ENCODE assay signal across 1 cellular context in the genomic region with DNA sequence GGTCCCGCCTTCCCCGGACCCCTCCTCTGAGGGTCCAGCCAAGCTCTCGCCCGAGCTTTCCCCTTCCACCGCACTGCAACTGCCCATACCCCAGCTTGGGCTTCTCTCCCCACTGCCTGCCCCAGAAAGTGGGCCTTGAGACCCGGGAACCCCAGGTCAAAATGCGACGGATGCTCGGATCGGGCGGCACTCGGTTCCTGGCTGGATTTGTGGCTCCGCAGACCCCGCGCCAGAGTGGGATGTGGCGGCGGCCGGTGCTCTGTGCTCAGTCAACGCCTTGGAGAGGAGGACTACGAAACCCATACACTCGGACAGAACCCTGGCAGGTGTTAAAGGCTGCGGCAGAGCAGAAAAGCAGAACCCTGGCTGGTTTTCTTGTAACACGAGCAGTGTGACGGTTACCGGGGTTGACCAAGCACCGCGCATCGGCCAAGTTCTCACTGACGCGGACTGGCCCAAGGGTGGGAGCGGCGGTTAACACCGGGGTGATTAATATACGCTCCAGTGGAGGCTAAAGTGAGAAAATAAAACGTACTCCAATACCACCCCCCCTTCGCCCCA.
TF ChIP-seq lines count a peak whose summit lies in the region.

No MANE protein-coding gene starts in this region.

TF ChIP-seq in GM12878, 131 proteins besides CTCF, POLR2A, EP300 and RAD21 (continued from another document and continues in another):
- TF ChIP-seq, protein P1, sequence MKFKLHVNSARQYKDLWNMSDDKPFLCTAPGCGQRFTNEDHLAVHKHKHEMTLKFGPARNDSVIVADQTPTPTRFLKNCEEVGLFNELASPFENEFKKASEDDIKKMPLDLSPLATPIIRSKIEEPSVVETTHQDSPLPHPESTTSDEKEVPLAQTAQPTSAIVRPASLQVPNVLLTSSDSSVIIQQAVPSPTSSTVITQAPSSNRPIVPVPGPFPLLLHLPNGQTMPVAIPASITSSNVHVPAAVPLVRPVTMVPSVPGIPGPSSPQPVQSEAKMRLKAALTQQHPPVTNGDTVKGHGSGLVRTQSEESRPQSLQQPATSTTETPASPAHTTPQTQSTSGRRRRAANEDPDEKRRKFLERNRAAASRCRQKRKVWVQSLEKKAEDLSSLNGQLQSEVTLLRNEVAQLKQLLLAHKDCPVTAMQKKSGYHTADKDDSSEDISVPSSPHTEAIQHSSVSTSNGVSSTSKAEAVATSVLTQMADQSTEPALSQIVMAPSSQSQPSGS (IDR thresholded peaks at IDR 0.05; ENCODE audit: low read length), result no peak
- TF ChIP-seq, protein P2, sequence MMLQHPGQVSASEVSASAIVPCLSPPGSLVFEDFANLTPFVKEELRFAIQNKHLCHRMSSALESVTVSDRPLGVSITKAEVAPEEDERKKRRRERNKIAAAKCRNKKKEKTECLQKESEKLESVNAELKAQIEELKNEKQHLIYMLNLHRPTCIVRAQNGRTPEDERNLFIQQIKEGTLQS (IDR thresholded peaks at IDR 0.05; ENCODE audit: borderline replicate concordance, extremely low read depth, low read depth, low read length), result no peak
- peak; percentile 49; the same call in 1 of the 2 replicates for TF ChIP-seq RB1 (IDR thresholded peaks at IDR 0.05; ENCODE audit: borderline replicate concordance)
- peak; percentile 73; the same call in 1 of the 2 replicates for TF ChIP-seq CHD2 (IDR thresholded peaks at IDR 0.05; ENCODE audit: borderline replicate concordance, low read depth, low read length)
- TF ChIP-seq, protein P3, sequence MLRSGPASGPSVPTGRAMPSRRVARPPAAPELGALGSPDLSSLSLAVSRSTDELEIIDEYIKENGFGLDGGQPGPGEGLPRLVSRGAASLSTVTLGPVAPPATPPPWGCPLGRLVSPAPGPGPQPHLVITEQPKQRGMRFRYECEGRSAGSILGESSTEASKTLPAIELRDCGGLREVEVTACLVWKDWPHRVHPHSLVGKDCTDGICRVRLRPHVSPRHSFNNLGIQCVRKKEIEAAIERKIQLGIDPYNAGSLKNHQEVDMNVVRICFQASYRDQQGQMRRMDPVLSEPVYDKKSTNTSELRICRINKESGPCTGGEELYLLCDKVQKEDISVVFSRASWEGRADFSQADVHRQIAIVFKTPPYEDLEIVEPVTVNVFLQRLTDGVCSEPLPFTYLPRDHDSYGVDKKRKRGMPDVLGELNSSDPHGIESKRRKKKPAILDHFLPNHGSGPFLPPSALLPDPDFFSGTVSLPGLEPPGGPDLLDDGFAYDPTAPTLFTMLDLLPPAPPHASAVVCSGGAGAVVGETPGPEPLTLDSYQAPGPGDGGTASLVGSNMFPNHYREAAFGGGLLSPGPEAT (IDR thresholded peaks at IDR 0.05; ENCODE audit: low read depth), result peak; percentile 77; the same call in 1 of the 2 replicates
- no peak; the same call in 1 of the 2 replicates for TF ChIP-seq STAT1 (conservative IDR thresholded peaks at IDR 0.05)
- TF ChIP-seq, protein P4, sequence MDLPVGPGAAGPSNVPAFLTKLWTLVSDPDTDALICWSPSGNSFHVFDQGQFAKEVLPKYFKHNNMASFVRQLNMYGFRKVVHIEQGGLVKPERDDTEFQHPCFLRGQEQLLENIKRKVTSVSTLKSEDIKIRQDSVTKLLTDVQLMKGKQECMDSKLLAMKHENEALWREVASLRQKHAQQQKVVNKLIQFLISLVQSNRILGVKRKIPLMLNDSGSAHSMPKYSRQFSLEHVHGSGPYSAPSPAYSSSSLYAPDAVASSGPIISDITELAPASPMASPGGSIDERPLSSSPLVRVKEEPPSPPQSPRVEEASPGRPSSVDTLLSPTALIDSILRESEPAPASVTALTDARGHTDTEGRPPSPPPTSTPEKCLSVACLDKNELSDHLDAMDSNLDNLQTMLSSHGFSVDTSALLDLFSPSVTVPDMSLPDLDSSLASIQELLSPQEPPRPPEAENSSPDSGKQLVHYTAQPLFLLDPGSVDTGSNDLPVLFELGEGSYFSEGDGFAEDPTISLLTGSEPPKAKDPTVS (IDR thresholded peaks at IDR 0.05; ENCODE audit: low read depth, low read length), result no peak
- TF ChIP-seq SMAD5 (IDR thresholded peaks at IDR 0.05; ENCODE audit: low read depth), result no peak
- peak; percentile 42; the same call in 1 of the 2 replicates for TF ChIP-seq NBN (IDR thresholded peaks at IDR 0.05)
- TF ChIP-seq, protein P5, sequence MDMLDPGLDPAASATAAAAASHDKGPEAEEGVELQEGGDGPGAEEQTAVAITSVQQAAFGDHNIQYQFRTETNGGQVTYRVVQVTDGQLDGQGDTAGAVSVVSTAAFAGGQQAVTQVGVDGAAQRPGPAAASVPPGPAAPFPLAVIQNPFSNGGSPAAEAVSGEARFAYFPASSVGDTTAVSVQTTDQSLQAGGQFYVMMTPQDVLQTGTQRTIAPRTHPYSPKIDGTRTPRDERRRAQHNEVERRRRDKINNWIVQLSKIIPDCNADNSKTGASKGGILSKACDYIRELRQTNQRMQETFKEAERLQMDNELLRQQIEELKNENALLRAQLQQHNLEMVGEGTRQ (IDR thresholded peaks at IDR 0.05; ENCODE audit: borderline replicate concordance, low read depth, low read length), result no peak
- no peak for TF ChIP-seq ZNF24 (IDR thresholded peaks at IDR 0.05)
- no peak for TF ChIP-seq NFYA (IDR thresholded peaks at IDR 0.05; ENCODE audit: borderline replicate concordance, low read depth, low read length)
- TF ChIP-seq, protein P6, sequence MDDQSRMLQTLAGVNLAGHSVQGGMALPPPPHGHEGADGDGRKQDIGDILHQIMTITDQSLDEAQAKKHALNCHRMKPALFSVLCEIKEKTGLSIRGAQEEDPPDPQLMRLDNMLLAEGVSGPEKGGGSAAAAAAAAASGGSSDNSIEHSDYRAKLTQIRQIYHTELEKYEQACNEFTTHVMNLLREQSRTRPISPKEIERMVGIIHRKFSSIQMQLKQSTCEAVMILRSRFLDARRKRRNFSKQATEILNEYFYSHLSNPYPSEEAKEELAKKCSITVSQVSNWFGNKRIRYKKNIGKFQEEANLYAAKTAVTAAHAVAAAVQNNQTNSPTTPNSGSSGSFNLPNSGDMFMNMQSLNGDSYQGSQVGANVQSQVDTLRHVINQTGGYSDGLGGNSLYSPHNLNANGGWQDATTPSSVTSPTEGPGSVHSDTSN (IDR thresholded peaks at IDR 0.05; ENCODE audit: insufficient replicate concordance, low read depth, low read length), result peak; percentile 25
- TF ChIP-seq, protein P7, sequence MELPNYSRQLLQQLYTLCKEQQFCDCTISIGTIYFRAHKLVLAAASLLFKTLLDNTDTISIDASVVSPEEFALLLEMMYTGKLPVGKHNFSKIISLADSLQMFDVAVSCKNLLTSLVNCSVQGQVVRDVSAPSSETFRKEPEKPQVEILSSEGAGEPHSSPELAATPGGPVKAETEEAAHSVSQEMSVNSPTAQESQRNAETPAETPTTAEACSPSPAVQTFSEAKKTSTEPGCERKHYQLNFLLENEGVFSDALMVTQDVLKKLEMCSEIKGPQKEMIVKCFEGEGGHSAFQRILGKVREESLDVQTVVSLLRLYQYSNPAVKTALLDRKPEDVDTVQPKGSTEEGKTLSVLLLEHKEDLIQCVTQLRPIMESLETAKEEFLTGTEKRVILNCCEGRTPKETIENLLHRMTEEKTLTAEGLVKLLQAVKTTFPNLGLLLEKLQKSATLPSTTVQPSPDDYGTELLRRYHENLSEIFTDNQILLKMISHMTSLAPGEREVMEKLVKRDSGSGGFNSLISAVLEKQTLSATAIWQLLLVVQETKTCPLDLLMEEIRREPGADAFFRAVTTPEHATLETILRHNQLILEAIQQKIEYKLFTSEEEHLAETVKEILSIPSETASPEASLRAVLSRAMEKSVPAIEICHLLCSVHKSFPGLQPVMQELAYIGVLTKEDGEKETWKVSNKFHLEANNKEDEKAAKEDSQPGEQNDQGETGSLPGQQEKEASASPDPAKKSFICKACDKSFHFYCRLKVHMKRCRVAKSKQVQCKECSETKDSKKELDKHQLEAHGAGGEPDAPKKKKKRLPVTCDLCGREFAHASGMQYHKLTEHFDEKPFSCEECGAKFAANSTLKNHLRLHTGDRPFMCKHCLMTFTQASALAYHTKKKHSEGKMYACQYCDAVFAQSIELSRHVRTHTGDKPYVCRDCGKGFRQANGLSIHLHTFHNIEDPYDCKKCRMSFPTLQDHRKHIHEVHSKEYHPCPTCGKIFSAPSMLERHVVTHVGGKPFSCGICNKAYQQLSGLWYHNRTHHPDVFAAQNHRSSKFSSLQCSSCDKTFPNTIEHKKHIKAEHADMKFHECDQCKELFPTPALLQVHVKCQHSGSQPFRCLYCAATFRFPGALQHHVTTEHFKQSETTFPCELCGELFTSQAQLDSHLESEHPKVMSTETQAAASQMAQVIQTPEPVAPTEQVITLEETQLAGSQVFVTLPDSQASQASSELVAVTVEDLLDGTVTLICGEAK (IDR thresholded peaks at IDR 0.05; ENCODE audit: borderline replicate concordance), result no peak
- TF ChIP-seq IKZF1 (conservative IDR thresholded peaks at IDR 0.05), result peak; percentile 85
- no peak for TF ChIP-seq BCL11A (IDR thresholded peaks at IDR 0.05; ENCODE audit: low read depth, low read length)
- TF ChIP-seq MTA2 (IDR thresholded peaks at IDR 0.05; ENCODE audit: low read depth), result peak; percentile 88
- TF ChIP-seq, protein P8, sequence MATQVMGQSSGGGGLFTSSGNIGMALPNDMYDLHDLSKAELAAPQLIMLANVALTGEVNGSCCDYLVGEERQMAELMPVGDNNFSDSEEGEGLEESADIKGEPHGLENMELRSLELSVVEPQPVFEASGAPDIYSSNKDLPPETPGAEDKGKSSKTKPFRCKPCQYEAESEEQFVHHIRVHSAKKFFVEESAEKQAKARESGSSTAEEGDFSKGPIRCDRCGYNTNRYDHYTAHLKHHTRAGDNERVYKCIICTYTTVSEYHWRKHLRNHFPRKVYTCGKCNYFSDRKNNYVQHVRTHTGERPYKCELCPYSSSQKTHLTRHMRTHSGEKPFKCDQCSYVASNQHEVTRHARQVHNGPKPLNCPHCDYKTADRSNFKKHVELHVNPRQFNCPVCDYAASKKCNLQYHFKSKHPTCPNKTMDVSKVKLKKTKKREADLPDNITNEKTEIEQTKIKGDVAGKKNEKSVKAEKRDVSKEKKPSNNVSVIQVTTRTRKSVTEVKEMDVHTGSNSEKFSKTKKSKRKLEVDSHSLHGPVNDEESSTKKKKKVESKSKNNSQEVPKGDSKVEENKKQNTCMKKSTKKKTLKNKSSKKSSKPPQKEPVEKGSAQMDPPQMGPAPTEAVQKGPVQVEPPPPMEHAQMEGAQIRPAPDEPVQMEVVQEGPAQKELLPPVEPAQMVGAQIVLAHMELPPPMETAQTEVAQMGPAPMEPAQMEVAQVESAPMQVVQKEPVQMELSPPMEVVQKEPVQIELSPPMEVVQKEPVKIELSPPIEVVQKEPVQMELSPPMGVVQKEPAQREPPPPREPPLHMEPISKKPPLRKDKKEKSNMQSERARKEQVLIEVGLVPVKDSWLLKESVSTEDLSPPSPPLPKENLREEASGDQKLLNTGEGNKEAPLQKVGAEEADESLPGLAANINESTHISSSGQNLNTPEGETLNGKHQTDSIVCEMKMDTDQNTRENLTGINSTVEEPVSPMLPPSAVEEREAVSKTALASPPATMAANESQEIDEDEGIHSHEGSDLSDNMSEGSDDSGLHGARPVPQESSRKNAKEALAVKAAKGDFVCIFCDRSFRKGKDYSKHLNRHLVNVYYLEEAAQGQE (IDR thresholded peaks at IDR 0.05; ENCODE audit: low read depth, low read length), result no peak
- peak; percentile 67 to 74; a peak in 3 of 4 replicates for TF ChIP-seq IKZF2 (IDR thresholded peaks at IDR 0.05)
- peak; percentile 74; the same call in 1 of the 2 replicates for TF ChIP-seq SPI1 (IDR thresholded peaks at IDR 0.05; ENCODE audit: borderline replicate concordance, insufficient read depth, low read depth, low read length)
- no peak for TF ChIP-seq CBFB (IDR thresholded peaks at IDR 0.05; ENCODE audit: low read depth)
- TF ChIP-seq TCF3 (IDR thresholded peaks at IDR 0.05; ENCODE audit: borderline replicate concordance, insufficient read depth, low read depth, low read length), result no peak
- TF ChIP-seq, protein P9, sequence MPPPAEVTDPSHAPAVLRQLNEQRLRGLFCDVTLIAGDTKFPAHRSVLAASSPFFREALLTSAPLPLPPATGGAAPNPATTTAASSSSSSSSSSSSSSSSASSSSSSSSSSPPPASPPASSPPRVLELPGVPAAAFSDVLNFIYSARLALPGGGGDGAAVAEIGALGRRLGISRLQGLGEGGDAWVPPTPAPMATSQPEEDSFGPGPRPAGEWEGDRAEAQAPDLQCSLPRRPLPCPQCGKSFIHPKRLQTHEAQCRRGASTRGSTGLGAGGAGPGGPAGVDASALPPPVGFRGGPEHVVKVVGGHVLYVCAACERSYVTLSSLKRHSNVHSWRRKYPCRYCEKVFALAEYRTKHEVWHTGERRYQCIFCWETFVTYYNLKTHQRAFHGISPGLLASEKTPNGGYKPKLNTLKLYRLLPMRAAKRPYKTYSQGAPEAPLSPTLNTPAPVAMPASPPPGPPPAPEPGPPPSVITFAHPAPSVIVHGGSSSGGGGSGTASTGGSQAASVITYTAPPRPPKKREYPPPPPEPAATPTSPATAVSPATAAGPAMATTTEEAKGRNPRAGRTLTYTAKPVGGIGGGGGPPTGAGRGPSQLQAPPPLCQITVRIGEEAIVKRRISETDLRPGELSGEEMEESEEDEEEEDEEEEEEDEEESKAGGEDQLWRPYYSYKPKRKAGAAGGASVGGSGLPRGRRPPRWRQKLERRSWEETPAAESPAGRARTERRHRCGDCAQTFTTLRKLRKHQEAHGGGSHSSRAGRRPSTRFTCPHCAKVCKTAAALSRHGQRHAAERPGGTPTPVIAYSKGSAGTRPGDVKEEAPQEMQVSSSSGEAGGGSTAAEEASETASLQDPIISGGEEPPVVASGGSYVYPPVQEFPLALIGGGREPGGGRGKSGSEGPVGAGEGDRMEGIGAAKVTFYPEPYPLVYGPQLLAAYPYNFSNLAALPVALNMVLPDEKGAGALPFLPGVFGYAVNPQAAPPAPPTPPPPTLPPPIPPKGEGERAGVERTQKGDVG (CRISPR knock-in tag; IDR thresholded peaks at IDR 0.05), result no peak
- no peak for TF ChIP-seq SREBF2 (IDR thresholded peaks at IDR 0.05; ENCODE audit: low read length)
- peak; percentile 23 for TF ChIP-seq SP1 (IDR thresholded peaks at IDR 0.05; ENCODE audit: low read depth, low read length)
- TF ChIP-seq ZSCAN29 (IDR thresholded peaks at IDR 0.05), result peak; percentile 14; the same call in 1 of the 2 replicates
- no peak for TF ChIP-seq ZBED1 (IDR thresholded peaks at IDR 0.05; ENCODE audit: borderline replicate concordance)
- TF ChIP-seq CBX3 (IDR thresholded peaks at IDR 0.05; ENCODE audit: borderline replicate concordance, low read depth), result no peak
- peak; percentile 54; the same call in 1 of the 2 replicates for TF ChIP-seq TCF12 (IDR thresholded peaks at IDR 0.05; ENCODE audit: low read depth, low read length)
- TF ChIP-seq SMARCA5 (IDR thresholded peaks at IDR 0.05), result no peak
- peak; percentile 85 for TF ChIP-seq DPF2 (IDR thresholded peaks at IDR 0.05)
- TF ChIP-seq PML (IDR thresholded peaks at IDR 0.05; ENCODE audit: low read length), result no peak; the same call in 1 of the 2 replicates
- no peak for TF ChIP-seq SMC3 (IDR thresholded peaks at IDR 0.05; ENCODE audit: borderline replicate concordance, low read length)
- TF ChIP-seq, protein P10, sequence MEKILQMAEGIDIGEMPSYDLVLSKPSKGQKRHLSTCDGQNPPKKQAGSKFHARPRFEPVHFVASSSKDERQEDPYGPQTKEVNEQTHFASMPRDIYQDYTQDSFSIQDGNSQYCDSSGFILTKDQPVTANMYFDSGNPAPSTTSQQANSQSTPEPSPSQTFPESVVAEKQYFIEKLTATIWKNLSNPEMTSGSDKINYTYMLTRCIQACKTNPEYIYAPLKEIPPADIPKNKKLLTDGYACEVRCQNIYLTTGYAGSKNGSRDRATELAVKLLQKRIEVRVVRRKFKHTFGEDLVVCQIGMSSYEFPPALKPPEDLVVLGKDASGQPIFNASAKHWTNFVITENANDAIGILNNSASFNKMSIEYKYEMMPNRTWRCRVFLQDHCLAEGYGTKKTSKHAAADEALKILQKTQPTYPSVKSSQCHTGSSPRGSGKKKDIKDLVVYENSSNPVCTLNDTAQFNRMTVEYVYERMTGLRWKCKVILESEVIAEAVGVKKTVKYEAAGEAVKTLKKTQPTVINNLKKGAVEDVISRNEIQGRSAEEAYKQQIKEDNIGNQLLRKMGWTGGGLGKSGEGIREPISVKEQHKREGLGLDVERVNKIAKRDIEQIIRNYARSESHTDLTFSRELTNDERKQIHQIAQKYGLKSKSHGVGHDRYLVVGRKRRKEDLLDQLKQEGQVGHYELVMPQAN (conservative IDR thresholded peaks at IDR 0.05), result 0 out of 2 replicates have a peak, but pooled peaks have one; percentile 55
